24 cellular contexts compared by ENCODE assay signal in the genomic region with DNA sequence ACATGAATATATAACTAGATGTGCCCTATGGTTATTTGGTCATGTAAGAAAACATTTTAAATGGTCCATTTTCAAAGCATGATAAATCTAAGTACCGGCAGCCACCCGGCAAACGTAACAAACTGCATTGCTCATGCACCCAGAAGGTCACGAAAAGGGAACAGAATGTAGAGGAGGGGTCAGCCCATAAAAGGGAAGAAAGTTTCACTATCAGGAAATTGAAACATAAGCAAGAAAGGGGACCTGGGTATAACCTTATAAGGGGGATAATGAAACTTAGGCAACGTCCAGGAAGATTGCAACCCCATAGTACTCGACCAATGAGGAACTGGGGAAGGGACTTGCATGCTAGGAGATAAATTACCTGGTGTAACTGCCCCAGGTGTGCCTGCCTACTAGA.
"Had no signal": no experiment of that assay in that cellular context is flagged by ENCODE, and none has a peak within 500 bp of the region (broad histone marks: within the 10 kb centered on the region; RNA-seq: fewer than 3 reads in every experiment).

No MANE protein-coding gene starts in this region.

- H3K27me3 Mint-ChIP-seq: activated CD4-positive, alpha-beta memory T cell treated with anti-CD3 and anti-CD28 coated beads, Interleukin-2, amount 10 ng/mL, durations not matched to agents 7 days and 5 days; activated CD4-positive, alpha-beta T cell treated with anti-CD3 and anti-CD28 coated beads, Interleukin-2, amount 10 ng/mL, durations not matched to agents 7 days and 5 days; activated naive CD4-positive, alpha-beta T cell treated with anti-CD3 and anti-CD28 coated beads, Interleukin-2, amount 10 ng/mL, durations not matched to agents 7 days and 5 days; activated naive CD8-positive, alpha-beta T cell treated with anti-CD3 and anti-CD28 coated beads for 36 hours; T-helper 17 cell had no signal

- ATAC-seq: activated T-cell treated with anti-CD3 and anti-CD28 coated beads, Interleukin-2, amount 50 U/mL, for 72 hours; K562; PC-3; T-helper 17 cell had no signal

- H3K9me3 Mint-ChIP-seq: activated naive CD8-positive, alpha-beta T cell treated with anti-CD3 and anti-CD28 coated beads for 36 hours; activated T-helper 2 cell treated with anti-CD3 and anti-CD28 coated beads, Interferon-gamma antibody, Interleukin-2, Interleukin-4, amounts not matched to agents 10 μg/mL and 5 μg/mL and 100 μg/mL, durations not matched to agents 14 hours and 24 hours and 36 hours had no signal

- DNase-seq: activated CD4-positive, alpha-beta memory T cell treated with anti-CD3 and anti-CD28 coated beads, Interleukin-2, amount 10 ng/mL, durations not matched to agents 7 days and 5 days; activated CD4-positive, alpha-beta T cell treated with anti-CD3 and anti-CD28 coated beads, Interleukin-2, amount 10 ng/mL, durations not matched to agents 7 days and 5 days; activated CD4-positive, CD25-positive, alpha-beta regulatory T cell; activated CD8-positive, alpha-beta memory T cell treated with anti-CD3 and anti-CD28 coated beads, Interleukin-2, amount 50 U/mL, for 4 hours; activated gamma-delta T cell treated with Interleukin-2 at 50 U/mL for 16 hours; activated naive CD4-positive, alpha-beta T cell treated with anti-CD3 and anti-CD28 coated beads, Interleukin-2, amount 10 ng/mL, durations not matched to agents 7 days and 5 days; activated naive CD8-positive, alpha-beta T cell treated with anti-CD3 and anti-CD28 coated beads for 36 hours; activated T-cell treated with anti-CD3 and anti-CD28 coated beads, Interleukin-2, amount 50 U/mL, for 72 hours; brain microvascular endothelial cell; Karpas-422; NCI-H1105 treated with DMSO at 0.1 percent for 48 hours; NCI-H1436 treated with DMSO at 0.1 percent for 48 hours; NCI-H187; NCI-H2081; NCI-H446; NCI-H524; PC-3; SJCRH30; SK-N-SH; T-helper 17 cell; T1000 had no signal

- H3K27ac Mint-ChIP-seq: activated CD4-positive, alpha-beta memory T cell treated with anti-CD3 and anti-CD28 coated beads, Interleukin-2, amount 10 ng/mL, durations not matched to agents 7 days and 5 days; activated CD4-positive, alpha-beta T cell treated with anti-CD3 and anti-CD28 coated beads, Interleukin-2, amount 10 ng/mL, durations not matched to agents 7 days and 5 days; activated naive CD4-positive, alpha-beta T cell treated with anti-CD3 and anti-CD28 coated beads, Interleukin-2, amount 10 ng/mL, durations not matched to agents 7 days and 5 days; activated naive CD8-positive, alpha-beta T cell treated with anti-CD3 and anti-CD28 coated beads for 36 hours; activated T-cell treated with anti-CD3 and anti-CD28 coated beads, Interleukin-2, amount 50 U/mL, for 72 hours; activated T-helper 2 cell treated with anti-CD3 and anti-CD28 coated beads, Interferon-gamma antibody, Interleukin-2, Interleukin-4, amounts not matched to agents 10 μg/mL and 5 μg/mL and 100 μg/mL, durations not matched to agents 14 hours and 24 hours and 36 hours; T-helper 17 cell had no signal

- H3K4me1 Mint-ChIP-seq: activated CD4-positive, alpha-beta memory T cell treated with anti-CD3 and anti-CD28 coated beads, Interleukin-2, amount 10 ng/mL, durations not matched to agents 7 days and 5 days; activated CD4-positive, alpha-beta T cell treated with anti-CD3 and anti-CD28 coated beads, Interleukin-2, amount 10 ng/mL, durations not matched to agents 7 days and 5 days; activated naive CD4-positive, alpha-beta T cell treated with anti-CD3 and anti-CD28 coated beads, Interleukin-2, amount 10 ng/mL, durations not matched to agents 7 days and 5 days; activated naive CD8-positive, alpha-beta T cell treated with anti-CD3 and anti-CD28 coated beads for 36 hours; T-helper 17 cell had no signal

- H3K36me3 Mint-ChIP-seq: activated naive CD4-positive, alpha-beta T cell treated with anti-CD3 and anti-CD28 coated beads, Interleukin-2, amount 10 ng/mL, durations not matched to agents 7 days and 5 days; activated naive CD8-positive, alpha-beta T cell treated with anti-CD3 and anti-CD28 coated beads for 36 hours had no signal

- H3K4me3 ChIP-seq: cardiac muscle cell, K562, SJCRH30 had no signal

- H3K4me3 Mint-ChIP-seq: activated CD4-positive, alpha-beta memory T cell treated with anti-CD3 and anti-CD28 coated beads, Interleukin-2, amount 10 ng/mL, durations not matched to agents 7 days and 5 days; activated CD4-positive, alpha-beta T cell treated with anti-CD3 and anti-CD28 coated beads, Interleukin-2, amount 10 ng/mL, durations not matched to agents 7 days and 5 days; activated naive CD4-positive, alpha-beta T cell treated with anti-CD3 and anti-CD28 coated beads, Interleukin-2, amount 10 ng/mL, durations not matched to agents 7 days and 5 days; activated naive CD8-positive, alpha-beta T cell treated with anti-CD3 and anti-CD28 coated beads for 36 hours; activated T-cell treated with anti-CD3 and anti-CD28 coated beads, Interleukin-2, amount 50 U/mL, for 72 hours; T-helper 17 cell had no signal
